Comparison of ENCODE assay signal across 15 cellular contexts in the genomic region with DNA sequence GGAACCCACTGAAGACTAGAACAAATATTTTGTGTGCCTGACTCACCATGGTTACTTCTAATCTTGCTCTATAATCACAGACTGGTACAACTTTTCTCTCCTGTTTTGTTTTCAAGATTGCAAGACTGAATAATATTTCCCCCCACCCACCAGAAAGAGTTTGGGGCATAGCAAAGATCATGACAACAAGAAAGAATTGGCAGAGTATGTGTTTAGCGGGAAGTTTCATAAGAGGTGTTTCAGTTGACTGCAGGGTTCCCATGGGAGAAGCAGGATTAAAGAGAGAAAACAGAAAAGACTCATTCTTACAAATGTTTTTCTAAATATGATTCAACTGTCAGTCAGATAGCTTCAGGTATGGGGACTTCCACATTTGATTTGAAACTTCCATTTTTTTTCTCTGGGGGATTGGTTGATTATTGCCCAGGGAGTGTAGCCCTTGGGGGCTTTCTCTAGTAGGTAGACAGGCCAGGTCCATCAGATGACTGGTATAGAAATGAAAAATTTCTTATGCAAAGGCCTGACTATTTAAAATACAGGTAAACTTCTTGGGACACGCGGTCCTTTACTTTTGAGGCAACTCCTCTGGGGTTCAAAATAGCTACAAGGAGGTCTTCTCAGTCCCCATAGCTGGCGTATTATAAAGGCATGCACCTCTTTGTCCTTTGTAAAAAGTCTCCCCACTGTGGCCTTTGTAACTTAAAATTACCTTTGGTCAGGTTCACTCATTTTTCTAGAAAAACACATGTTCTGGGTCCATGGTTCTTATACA. TPM values are rescaled to one million over a fixed set of nuclear protein-coding genes. Genes with fewer than 3 reads are reported as not detected.
DNase-seq lines count a peak whose midpoint lies in the region; ATAC-seq lines count a peak whose summit lies in the region.
"Had no signal": no experiment of that assay in that cellular context is flagged by ENCODE, and none has a peak within 500 bp of the region (broad histone marks: within the 10 kb centered on the region; RNA-seq: fewer than 3 reads in every experiment).

No MANE protein-coding gene starts in this region.

- peak; percentile 80 for ATAC-seq in GM18907 (IDR thresholded peaks at IDR 0.05; ENCODE audit: unreplicated experiment)
- peak; percentile 83 for ATAC-seq in GM21619 (IDR thresholded peaks at IDR 0.05; ENCODE audit: unreplicated experiment)
- peak; percentile 84 for ATAC-seq in HG03097 (IDR thresholded peaks at IDR 0.05; ENCODE audit: low FRiP score, unreplicated experiment)
- no peak for ATAC-seq in left lobe of liver
- ATAC-seq: activated CD8-positive, alpha-beta T cell treated with anti-CD3 and anti-CD28 coated beads for 36 hours; naive thymus-derived CD8-positive, alpha-beta T cell had no signal

- DNase-seq in renal cortical epithelial cell (ENCODE audit: low read depth) = peak; percentile 7
- DNase-seq in RKO (ENCODE audit: low spot score) = no peak
- DNase-seq in NCI-H2081 treated with DMSO at 0.1 percent for 48 hours (lab: John Stamatoyannopoulos, UW) = no peak
- DNase-seq in left lobe of liver (ENCODE audit: low spot score) = no peak
- DNase-seq in HuH-7.5 (ENCODE audit: low spot score) = no peak
- DNase-seq: activated CD8-positive, alpha-beta T cell treated with anti-CD3 and anti-CD28 coated beads for 36 hours; activated naive CD8-positive, alpha-beta T cell treated with anti-CD3 and anti-CD28 coated beads, Interleukin-2, amount 10 ng/mL, durations not matched to agents 7 days and 5 days; colonic mucosa; naive thymus-derived CD8-positive, alpha-beta T cell; NCI-H1436; T-helper 1 cell had no signal

RNA-seq across cellular contexts. Expression of a gene that starts 13.9 kb away (rescaled TPM):
- total RNA-seq in renal cortical epithelial cell (not detected in 2 replicates), left lobe of liver (not detected)
- total RNA-seq: activated CD8-positive, alpha-beta T cell treated with anti-CD3 and anti-CD28 coated beads for 36 hours; activated naive CD8-positive, alpha-beta T cell treated with anti-CD3 and anti-CD28 coated beads, Interleukin-2, amount 10 ng/mL, durations not matched to agents 7 days and 5 days; colonic mucosa; fibroblast of lung; naive thymus-derived CD8-positive, alpha-beta T cell had no signal

RNA-seq across cellular contexts. Expression of a gene that starts 33.4 kb away (rescaled TPM):
- not detected in 2 replicates for total RNA-seq in renal cortical epithelial cell
- not detected for total RNA-seq in left lobe of liver
- total RNA-seq: activated CD8-positive, alpha-beta T cell treated with anti-CD3 and anti-CD28 coated beads for 36 hours; activated naive CD8-positive, alpha-beta T cell treated with anti-CD3 and anti-CD28 coated beads, Interleukin-2, amount 10 ng/mL, durations not matched to agents 7 days and 5 days; colonic mucosa; fibroblast of lung; naive thymus-derived CD8-positive, alpha-beta T cell had no signal

RNA-seq across cellular contexts. Expression of a gene that starts 43.6 kb away (rescaled TPM):
- total RNA-seq in renal cortical epithelial cell (under 0.01 TPM in 1 of 2 replicates, not detected in the other), left lobe of liver (not detected)
- total RNA-seq: activated CD8-positive, alpha-beta T cell treated with anti-CD3 and anti-CD28 coated beads for 36 hours; activated naive CD8-positive, alpha-beta T cell treated with anti-CD3 and anti-CD28 coated beads, Interleukin-2, amount 10 ng/mL, durations not matched to agents 7 days and 5 days; colonic mucosa; fibroblast of lung; naive thymus-derived CD8-positive, alpha-beta T cell had no signal

RNA-seq across cellular contexts. Expression of a gene that starts 53.8 kb away (rescaled TPM):
- total RNA-seq in renal cortical epithelial cell (0.10 TPM in 1 of 2 replicates, not detected in the other), left lobe of liver (not detected)
- total RNA-seq: activated CD8-positive, alpha-beta T cell treated with anti-CD3 and anti-CD28 coated beads for 36 hours; activated naive CD8-positive, alpha-beta T cell treated with anti-CD3 and anti-CD28 coated beads, Interleukin-2, amount 10 ng/mL, durations not matched to agents 7 days and 5 days; colonic mucosa; fibroblast of lung; naive thymus-derived CD8-positive, alpha-beta T cell had no signal
